12 cellular contexts compared by ENCODE assay signal in the genomic region with DNA sequence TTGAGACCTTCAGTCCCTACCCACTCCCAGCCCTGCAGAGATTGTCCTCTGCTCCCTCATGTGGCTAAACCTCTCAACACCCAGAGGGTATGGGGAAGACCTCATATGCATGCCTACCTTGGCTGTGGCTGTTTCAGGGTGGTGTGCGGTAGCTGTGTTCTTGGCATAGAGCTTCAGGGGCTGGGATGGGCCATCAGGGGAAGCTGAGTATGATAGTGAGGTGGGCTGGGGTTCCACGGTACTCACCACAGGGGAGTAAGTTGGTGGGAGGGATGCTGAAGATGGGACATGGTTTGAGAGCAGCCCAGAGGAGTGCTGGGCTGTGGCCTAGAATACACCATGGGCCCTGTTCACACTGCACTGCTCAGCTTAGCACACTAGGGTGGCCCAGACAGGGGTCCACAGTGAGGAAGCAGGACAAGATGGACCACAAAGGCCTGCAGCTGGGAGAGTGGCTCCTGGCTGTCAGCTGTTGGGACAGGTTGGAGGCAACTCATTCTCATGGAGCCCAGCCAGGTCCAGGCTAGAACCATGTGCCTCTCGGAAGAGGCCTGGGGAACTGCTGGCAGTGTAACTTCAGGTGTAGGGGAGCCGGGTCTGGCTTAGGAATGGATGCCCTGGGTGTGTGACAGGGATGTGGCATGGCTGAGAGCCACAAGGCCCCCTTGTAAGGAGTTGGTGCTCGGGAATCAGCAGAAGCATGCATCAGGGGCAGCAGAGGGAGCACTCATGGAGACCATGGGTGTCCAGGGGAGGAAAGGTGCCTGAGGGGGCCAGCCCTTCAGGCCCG. TPM values are rescaled to one million over a fixed set of nuclear protein-coding genes. Genes with fewer than 3 reads are reported as not detected.
DNase-seq lines count a peak whose midpoint lies in the region; ATAC-seq and TF ChIP-seq lines count a peak whose summit lies in the region.
"Had no signal": no experiment of that assay in that cellular context is flagged by ENCODE, and none has a peak within 500 bp of the region (broad histone marks: within the 10 kb centered on the region; RNA-seq: fewer than 3 reads in every experiment).

No MANE protein-coding gene starts in this region.

- H3K36me3 Mint-ChIP-seq in activated T-cell treated with anti-CD3 and anti-CD28 coated beads, Interleukin-2, amount 50 U/mL, for 4 hours (ENCODE audit: insufficient read depth), result peaks cover 21% of the 10 kb centered on the region

- DNase-seq in left cardiac atrium, result peak; percentile 60
- peak in 1 of 2 donors; percentile 47 for DNase-seq in gastrocnemius medialis
- DNase-seq in epidermal melanocyte (ENCODE audit: insufficient read length, low spot score), result no peak
- no peak for DNase-seq in activated T-cell treated with anti-CD3 and anti-CD28 coated beads, Interleukin-2, amount 50 U/mL, for 4 hours
- DNase-seq in CD1c-positive myeloid dendritic cell (ENCODE audit: extremely low spot score), result no peak
- no peak for DNase-seq in SHP77 (lab: John Stamatoyannopoulos, UW)
- DNase-seq: activated naive CD4-positive, alpha-beta T cell had no signal

- peak overlapping the region; percentile 50 for H3K4me2 ChIP-seq in BLaER1

- H3K9ac ChIP-seq in BLaER1, result no peak overlapping the region

- intact Hi-C loops in left cardiac atrium (cut with DNase I), result no loop called here
- intact Hi-C loops in gastrocnemius medialis (cut with DNase I; ENCODE audit: low total_unique reads), result no loop called here

- no peaks in the 10 kb centered on the region for H3K27me3 Mint-ChIP-seq in activated T-cell treated with anti-CD3 and anti-CD28 coated beads, Interleukin-2, amount 50 U/mL, for 4 hours (ENCODE audit: low read depth)
- H3K27me3 Mint-ChIP-seq: CD8-positive, alpha-beta memory T cell had no signal

- H3K9me3 ChIP-seq in BLaER1 (no peaks in the 10 kb centered on the region), gastrocnemius medialis (no peaks in the 10 kb centered on the region)

- H3K4me1 Mint-ChIP-seq in activated T-cell treated with anti-CD3 and anti-CD28 coated beads, Interleukin-2, amount 50 U/mL, for 4 hours (ENCODE audit: low read depth), result peaks cover 4% of the 10 kb centered on the region

- TF ChIP-seq CTCF in gastrocnemius medialis (IDR thresholded peaks at IDR 0.05 in 4 of 5, conservative IDR thresholded peaks at IDR 0.05 in 1 of 5), result no peak

- H3K4me3 Mint-ChIP-seq in activated T-cell treated with anti-CD3 and anti-CD28 coated beads, Interleukin-2, amount 50 U/mL, for 4 hours, result no peak overlapping the region

- in situ Hi-C loops in gastrocnemius medialis (cut with MboI; ENCODE audit: low sequenced_read_pairs in 4 of 4), result no loop called here

- H3K4me1 ChIP-seq in BLaER1, result peaks cover 48% of the 10 kb centered on the region
- H3K4me1 ChIP-seq in gastrocnemius medialis, result peaks cover 22 to 48% of the 10 kb centered on the region in 2 donors

- no peak for ATAC-seq in left cardiac atrium
- no peak for ATAC-seq in gastrocnemius medialis
- no peak for ATAC-seq in activated T-cell treated with anti-CD3 and anti-CD28 coated beads, Interleukin-2, amount 50 U/mL, for 4 hours

- peaks cover 56% of the 10 kb centered on the region for H3K36me3 ChIP-seq in BLaER1
- peaks cover 0 to 44% of the 10 kb centered on the region in 2 donors for H3K36me3 ChIP-seq in gastrocnemius medialis

- H3K27me3 ChIP-seq in BLaER1 (no peaks in the 10 kb centered on the region), gastrocnemius medialis (no peaks in the 10 kb centered on the region)

- H3K4me3 ChIP-seq in BLaER1 (no peak overlapping the region), gastrocnemius medialis (no peak overlapping the region)

- peaks cover 27% of the 10 kb centered on the region; the same call in 1 of the 2 replicates for H4K20me1 ChIP-seq in BLaER1

- no peak for TF ChIP-seq POLR2A in gastrocnemius medialis (IDR thresholded peaks at IDR 0.05)

- no peaks in the 10 kb centered on the region for H3K9me3 Mint-ChIP-seq in activated T-cell treated with anti-CD3 and anti-CD28 coated beads, Interleukin-2, amount 50 U/mL, for 4 hours
- H3K9me3 Mint-ChIP-seq: CD8-positive, alpha-beta memory T cell had no signal

- peak overlapping the region; percentile 60 for H3K27ac ChIP-seq in BLaER1
- H3K27ac ChIP-seq in angular gyrus (ENCODE audit: low read depth, low read length), result peak overlapping the region; percentile 73
- H3K27ac ChIP-seq in gastrocnemius medialis, result peak overlapping the region; percentile 60 to 81 (median 76)

RNA-seq across cellular contexts. Expression of a gene that starts 3.1 kb away (rescaled TPM):
- total RNA-seq in left cardiac atrium, result 100 to 1,000 TPM in 1 of 2 donors, 10 to 100 TPM in 1; 44.8 to 104 TPM
- total RNA-seq in gastrocnemius medialis, result 10 to 100 TPM; 11.0 to 22.7 (median 14.8) TPM
- under 1 TPM; 0.13 to 0.48 (median 0.30) TPM for total RNA-seq in activated T-cell treated with anti-CD3 and anti-CD28 coated beads, Interleukin-2, amount 50 U/mL, for 4 hours
- total RNA-seq: CD8-positive, alpha-beta memory T cell; endothelial cell of umbilical vein; HT1080 had no signal

RNA-seq across cellular contexts. Expression of a gene that starts 5.6 kb away (rescaled TPM):
- total RNA-seq in left cardiac atrium (10 to 100 TPM; 13.8 to 15.1 TPM), gastrocnemius medialis (10 to 100 TPM in 2 of 4 donors, 1 to 10 TPM in 2; 7.3 to 12.5 (median 10.4) TPM)
- 10 to 100 TPM; 10.9 to 12.7 (median 12.1) TPM for total RNA-seq in activated T-cell treated with anti-CD3 and anti-CD28 coated beads, Interleukin-2, amount 50 U/mL, for 4 hours

RNA-seq across cellular contexts. Expression of a gene that starts 21.4 kb away (rescaled TPM):
- total RNA-seq in left cardiac atrium, result 1 to 10 TPM; 7.3 to 8.4 TPM
- 10 to 100 TPM in 3 of 4 donors, 1 to 10 TPM in 1; 6.5 to 16.4 (median 14.5) TPM for total RNA-seq in gastrocnemius medialis
- total RNA-seq in activated T-cell treated with anti-CD3 and anti-CD28 coated beads, Interleukin-2, amount 50 U/mL, for 4 hours, result 1 to 10 TPM; 5.4 to 7.6 (median 6.6) TPM

RNA-seq across cellular contexts. Expression of a gene that starts 27.2 kb away (rescaled TPM):
- total RNA-seq in left cardiac atrium (1 to 10 TPM; 2.5 to 6.8 TPM), gastrocnemius medialis (under 1 TPM; 0.51 to 0.98 (median 0.57) TPM)
- under 1 TPM in 2 of 3 donors, not detected in 1; 0.18 to 0.30 TPM for total RNA-seq in activated T-cell treated with anti-CD3 and anti-CD28 coated beads, Interleukin-2, amount 50 U/mL, for 4 hours
- total RNA-seq: HT1080 had no signal

Comparison
In these comparisons a context has a peak if more than half of its experiments do, and no peak if none do; other contexts are left out.
1. RNA of a gene that starts 3.1 kb away (total RNA-seq): 44.8 to 104 TPM in left cardiac atrium and 11.0 to 22.7 TPM in gastrocnemius medialis; 0.13 to 0.48 TPM in activated T-cell treated with anti-CD3 and anti-CD28 coated beads, Interleukin-2, amount 50 U/mL, for 4 hours; every median in the first group is over 4 times any median in the second.
2. Peak in every context shown above with its lines, with median percentiles within 50 percentile points of each other: H3K27ac ChIP-seq.